ENCODE assay signal across 8 cellular contexts in the genomic region with DNA sequence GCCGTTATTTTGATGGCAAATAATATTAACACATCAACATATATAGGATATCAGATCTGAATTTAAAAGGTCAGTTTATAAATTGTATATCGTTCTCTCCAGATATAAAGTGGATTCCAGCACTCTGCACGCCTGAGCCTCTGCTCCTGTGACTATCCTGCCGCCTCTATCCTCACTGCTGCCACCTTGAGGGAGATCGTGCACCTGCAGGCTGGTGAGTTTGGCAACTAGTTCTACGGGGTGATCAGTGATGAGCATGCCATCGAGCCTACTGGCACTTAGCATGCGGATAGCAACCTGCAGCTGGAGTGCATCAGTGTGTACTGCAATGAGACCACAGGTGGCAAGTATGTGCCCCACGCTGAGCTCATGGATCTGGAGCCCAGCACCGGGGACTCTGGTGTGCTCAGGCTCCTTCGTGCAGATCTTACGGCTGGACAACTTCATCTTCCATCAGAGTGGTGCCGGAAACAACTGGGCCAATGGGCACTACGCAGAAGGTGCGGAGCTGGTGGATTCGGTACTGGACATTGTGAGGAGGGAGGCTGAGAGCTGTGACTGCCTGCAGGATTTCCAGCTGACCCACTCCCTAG.
DNase-seq lines count a peak whose midpoint lies in the region; ATAC-seq lines count a peak whose summit lies in the region.

No MANE protein-coding gene starts in this region.

- no peak overlapping the region for H3K4ac ChIP-seq in mesendoderm (ENCODE audit: low read depth, low read length)

- H3K18ac ChIP-seq in mesendoderm (ENCODE audit: low read length), result no peak overlapping the region

- no peak overlapping the region for H3K4me2 ChIP-seq in mesendoderm (ENCODE audit: low read length)

- intact Hi-C loops in activated CD4-positive, alpha-beta memory T cell treated with anti-CD3 and anti-CD28 coated beads for 36 hours (cut with micrococcal nuclease), result loop anchor here (2.0 kb wide), 1 partner anchor 33 kb away; no protein-coding TSS in a partner anchor

- no CpG with 5 or more reads among the region's 16 CpGs for WGBS in mesendoderm (ENCODE audit: extremely low coverage, insufficient coverage, low lambda C conversion rate)

- no peaks in the 10 kb centered on the region for H3K79me2 ChIP-seq in mesendoderm (ENCODE audit: control insufficient read depth, insufficient read depth, low read length)

- no peaks in the 10 kb centered on the region for H3K36me3 Mint-ChIP-seq in activated CD4-positive, alpha-beta memory T cell treated with anti-CD3 and anti-CD28 coated beads for 36 hours

- ATAC-seq in GM18858 (IDR thresholded peaks at IDR 0.05; ENCODE audit: unreplicated experiment) (peak; percentile 96), HG03025 (IDR thresholded peaks at IDR 0.05; ENCODE audit: low FRiP score, unreplicated experiment) (peak; percentile 98)

- POLR2A ChIA-PET in activated CD4-positive, alpha-beta memory T cell treated with anti-CD3 and anti-CD28 coated beads for 36 hours (lab: Charles Lee), result no interaction called here

- no peak overlapping the region for H2BK15ac ChIP-seq in mesendoderm (replicated peaks; ENCODE audit: low read depth)

- no peak overlapping the region for H4K5ac ChIP-seq in mesendoderm (ENCODE audit: low read length)

- no peaks in the 10 kb centered on the region for H3K27me3 ChIP-seq in mesendoderm (ENCODE audit: insufficient read depth, low read length, poor library complexity)

- peak; percentile 34 to 58 for DNase-seq in AML-193 (lab: John Stamatoyannopoulos, UW)
- peak; percentile 23 for DNase-seq in NCI-H2171 (lab: John Stamatoyannopoulos, UW)
- peak; percentile 79 for DNase-seq in activated CD4-positive, alpha-beta memory T cell treated with anti-CD3 and anti-CD28 coated beads for 36 hours
- DNase-seq in effector CD8-positive, alpha-beta T cell (lab: John Stamatoyannopoulos, UW), result peak; percentile 28
- peak; percentile 77 for DNase-seq in mesendoderm
- peak; percentile 13 to 29 for DNase-seq in stimulated activated CD8-positive, alpha-beta memory T cell treated with anti-CD3 and anti-CD28 coated beads, Interleukin-4, amount 100 ng/mL, for 1 hour (ENCODE audit: low read depth in 2 of 2, low spot score in 1 of 2)

- H3K4me3 Mint-ChIP-seq in activated CD4-positive, alpha-beta memory T cell treated with anti-CD3 and anti-CD28 coated beads for 36 hours, result no peak overlapping the region

- no peak overlapping the region for H4K8ac ChIP-seq in mesendoderm (ENCODE audit: low read depth, low read length)

- H3K27me3 Mint-ChIP-seq in activated CD4-positive, alpha-beta memory T cell treated with anti-CD3 and anti-CD28 coated beads for 36 hours, result peaks cover 26% of the 10 kb centered on the region

- H3K9me3 Mint-ChIP-seq in activated CD4-positive, alpha-beta memory T cell treated with anti-CD3 and anti-CD28 coated beads for 36 hours, result no peaks in the 10 kb centered on the region

- H3K4me1 Mint-ChIP-seq in activated CD4-positive, alpha-beta memory T cell treated with anti-CD3 and anti-CD28 coated beads for 36 hours (ENCODE audit: low read depth), result peaks cover 3% of the 10 kb centered on the region

- no peak overlapping the region for H3K56ac ChIP-seq in mesendoderm (ENCODE audit: low read length)

- no peak overlapping the region for H3K4me3 ChIP-seq in mesendoderm (ENCODE audit: low read length)

- H2AK5ac ChIP-seq in mesendoderm (ENCODE audit: low read length), result no peak overlapping the region

- H3K23ac ChIP-seq in mesendoderm (ENCODE audit: low read length), result no peak overlapping the region

- H3K36me3 ChIP-seq in mesendoderm (ENCODE audit: control insufficient read depth, insufficient read depth, low read length), result no peaks in the 10 kb centered on the region

- H2BK5ac ChIP-seq in mesendoderm (ENCODE audit: low read length), result no peak overlapping the region

- no peak overlapping the region for H2BK120ac ChIP-seq in mesendoderm (ENCODE audit: low read depth, low read length)

- CTCF ChIA-PET in activated CD4-positive, alpha-beta memory T cell treated with anti-CD3 and anti-CD28 coated beads for 36 hours (lab: Charles Lee), result interaction anchor here (0.5 to 1.1 kb wide), 5 partner anchors 30 to 383 kb away, joined by 3 read pairs; no protein-coding TSS in a partner anchor

- H3K27ac ChIP-seq in mesendoderm (ENCODE audit: low read depth, low read length), result no peak overlapping the region

- no peaks in the 10 kb centered on the region for H3K79me1 ChIP-seq in mesendoderm (ENCODE audit: low read length)

- no peak overlapping the region for H3K27ac Mint-ChIP-seq in activated CD4-positive, alpha-beta memory T cell treated with anti-CD3 and anti-CD28 coated beads for 36 hours

- no peaks in the 10 kb centered on the region for H3K4me1 ChIP-seq in mesendoderm (ENCODE audit: control insufficient read depth, low read depth, low read length)

- no peak overlapping the region for H3K9ac ChIP-seq in mesendoderm (ENCODE audit: low read length)

Comparison
In these comparisons a context has a peak if more than half of its experiments do, and no peak if none do; other contexts are left out.
1. DNase-seq: peak in every context shown above with its lines; median percentile 79 in activated CD4-positive, alpha-beta memory T cell treated with anti-CD3 and anti-CD28 coated beads for 36 hours; 77 in mesendoderm; 46 in AML-193; 28 in effector CD8-positive, alpha-beta T cell; 23 in NCI-H2171; 21 in stimulated activated CD8-positive, alpha-beta memory T cell treated with anti-CD3 and anti-CD28 coated beads, Interleukin-4, amount 100 ng/mL, for 1 hour.